In genomic region chr17:76383645-76384221, GRCh38 we compare ENCODE assay signal across 8 cellular contexts. TPM values are rescaled to one million over a fixed set of nuclear protein-coding genes. Genes with fewer than 3 reads are reported as not detected.
DNase-seq lines count a peak whose midpoint lies in the region; ATAC-seq and TF ChIP-seq lines count a peak whose summit lies in the region.

No MANE protein-coding gene starts in this region.

- no peak overlapping the region for H3K9ac ChIP-seq in muscle layer of colon (ENCODE audit: low read length)

- H3K27me3 ChIP-seq in muscle layer of colon (ENCODE audit: control insufficient read depth in 1 of 2, insufficient read depth in 2 of 2, low read length in 2 of 2), result peaks cover 0 to 42% of the 10 kb centered on the region in 2 donors
- H3K27me3 ChIP-seq in thoracic aorta (replicated peaks; ENCODE audit: insufficient read depth), result no peaks in the 10 kb centered on the region

- H3K4me1 Mint-ChIP-seq in endothelial cell (ENCODE audit: unreplicated experiment), result peaks cover 17% of the 10 kb centered on the region

- H3K9me3 Mint-ChIP-seq in endothelial cell (ENCODE audit: unreplicated experiment), result no peaks in the 10 kb centered on the region

- peak overlapping the region; percentile 90 for H3K4me3 Mint-ChIP-seq in endothelial cell (ENCODE audit: unreplicated experiment)

- peaks cover 23% of the 10 kb centered on the region for H3K27me3 Mint-ChIP-seq in endothelial cell (ENCODE audit: unreplicated experiment)

- H3K4me1 ChIP-seq in muscle layer of colon (ENCODE audit: insufficient read depth, low read length) (peaks cover 15% of the 10 kb centered on the region), thoracic aorta (ENCODE audit: control insufficient read depth in 1 of 2, low read depth in 2 of 2) (peaks cover 13 to 37% of the 10 kb centered on the region in 2 donors)

- no peak overlapping the region for H3K27ac Mint-ChIP-seq in endothelial cell (ENCODE audit: unreplicated experiment)

- ATAC-seq in GM19023 (IDR thresholded peaks at IDR 0.05; ENCODE audit: unreplicated experiment) (peak; percentile 8), thoracic aorta (ENCODE audit: insufficient number of reproducible peaks, low FRiP score, low read depth) (peak; percentile 3), HG03457 (IDR thresholded peaks at IDR 0.05; ENCODE audit: unreplicated experiment) (no peak)

- H3K36me3 Mint-ChIP-seq in endothelial cell (ENCODE audit: low read depth, unreplicated experiment), result no peaks in the 10 kb centered on the region

- H3K4me3 ChIP-seq in AG10803 (ENCODE audit: low read length) (peak overlapping the region; percentile 73), muscle layer of colon (ENCODE audit: low read depth in 1 of 2, low read length in 2 of 2) (peak overlapping the region; percentile 50 to 61), thoracic aorta (peak overlapping the region; percentile 80)

- DNase-seq in AG10803 (ENCODE audit: low read depth) (peak; percentile 60), KG1 (lab: John Stamatoyannopoulos, UW) (peak; percentile 65), endothelial cell (ENCODE audit: low spot score) (peak; percentile 58), thoracic aorta (ENCODE audit: low spot score) (no peak)
- peak; percentile 30 to 40 for DNase-seq in activated CD4-positive, alpha-beta T cell treated with anti-CD3 and anti-CD28 coated beads, Interleukin-2, amount 50 U/mL, for 4 hours

- H3K27ac ChIP-seq in muscle layer of colon (ENCODE audit: low read depth, low read length) (peak overlapping the region; percentile 52), thoracic aorta (peak overlapping the region; percentile 79 to 89)

- H3K36me3 ChIP-seq in muscle layer of colon (ENCODE audit: insufficient read depth, low read length) (no peaks in the 10 kb centered on the region), thoracic aorta (no peaks in the 10 kb centered on the region)

- peak; percentile 25 for TF ChIP-seq CTCF in AG10803 (conservative IDR thresholded peaks at IDR 0.05; ENCODE audit: low read length)
- peak; percentile 37 for TF ChIP-seq CTCF in endothelial cell (IDR thresholded peaks at IDR 0.05; ENCODE audit: unreplicated experiment)
- peak; percentile 39 for TF ChIP-seq CTCF in thoracic aorta (IDR thresholded peaks at IDR 0.05)

- H3K9me3 ChIP-seq in muscle layer of colon (ENCODE audit: low read length), result no peaks in the 10 kb centered on the region
- no peaks in the 10 kb centered on the region for H3K9me3 ChIP-seq in thoracic aorta

RNA-seq across cellular contexts. Expression of gene SPHK1, which starts 0.7 kb away (rescaled TPM):
- total RNA-seq in endothelial cell (ENCODE audit: unreplicated experiment) (15.4 TPM), thoracic aorta (10 to 100 TPM; 46.8 to 47.4 TPM)

RNA-seq across cellular contexts. Expression of gene PRPSAP1, which starts 30.0 kb away (rescaled TPM):
- total RNA-seq in endothelial cell (ENCODE audit: unreplicated experiment) (136 TPM), thoracic aorta (10 to 100 TPM; 57.8 to 83.9 TPM)
